ENCODE assay signal across 11 cellular contexts in genomic region chr10:35368485-35369048, GRCh38. TPM values are rescaled to one million over a fixed set of nuclear protein-coding genes. Genes with fewer than 3 reads are reported as not detected.
DNase-seq lines count a peak whose midpoint lies in the region; ATAC-seq lines count a peak whose summit lies in the region.
"Had no signal": no experiment of that assay in that cellular context is flagged by ENCODE, and none has a peak within 500 bp of the region (broad histone marks: within the 10 kb centered on the region; RNA-seq: fewer than 3 reads in every experiment).

No MANE protein-coding gene starts in this region.

- no peak overlapping the region for H3K27ac ChIP-seq in mesenchymal stem cell (ENCODE audit: low read length, poor library complexity, severe bottlenecking)
- H3K27ac ChIP-seq: brain microvascular endothelial cell had no signal

- no peak overlapping the region for H3K4me3 ChIP-seq in Jurkat, Clone E6-1 (ENCODE audit: low read length)
- no peak overlapping the region for H3K4me3 ChIP-seq in mesenchymal stem cell (ENCODE audit: insufficient read depth in 1 of 2, low read depth in 1 of 2, low read length in 2 of 2)
- H3K4me3 ChIP-seq: neural progenitor cell had no signal

- H3K23ac ChIP-seq in mesenchymal stem cell (ENCODE audit: low read length in 2 of 2) = no peak overlapping the region

- no peak overlapping the region for H3K9ac ChIP-seq in mesenchymal stem cell (ENCODE audit: low read length)
- H3K9ac ChIP-seq: neural progenitor cell had no signal

- H3K9me3 Mint-ChIP-seq in activated naive CD8-positive, alpha-beta T cell treated with anti-CD3 and anti-CD28 coated beads, Interleukin-2, amount 50 U/mL, for 24 hours = no peaks in the 10 kb centered on the region
- no peaks in the 10 kb centered on the region for H3K9me3 Mint-ChIP-seq in stimulated activated naive CD8-positive, alpha-beta T cell treated with anti-CD3 and anti-CD28 coated beads, Interleukin-15, amount 100 ng/mL, for 72 hours
- no peaks in the 10 kb centered on the region for H3K9me3 Mint-ChIP-seq in T-helper 2 cell treated with Interferon-gamma antibody and Interleukin-4, amounts not matched to agents 5 μg/mL and 100 μg/mL, for 36 hours

- no peak overlapping the region for H2BK5ac ChIP-seq in mesenchymal stem cell (ENCODE audit: low read depth, low read length, poor library complexity, severe bottlenecking)

- peak overlapping the region in 1 of 2 experiments; percentile 83 for H3K14ac ChIP-seq in mesenchymal stem cell (ENCODE audit: low read length in 2 of 2)

- peaks cover 12% of the 10 kb centered on the region for H3K79me1 ChIP-seq in mesenchymal stem cell (replicated peaks; ENCODE audit: low read length, poor library complexity, severe bottlenecking)

- H3K9me3 ChIP-seq in mesenchymal stem cell (ENCODE audit: control insufficient read depth, low read length) = no peaks in the 10 kb centered on the region

- peak overlapping the region in 1 of 2 experiments; percentile 55 for H3K4ac ChIP-seq in mesenchymal stem cell (ENCODE audit: low read depth in 1 of 2, low read length in 2 of 2)

- no peak overlapping the region for H2AFZ ChIP-seq in mesenchymal stem cell (ENCODE audit: low read depth, low read length)
- H2AFZ ChIP-seq: neural progenitor cell had no signal

- no peaks in the 10 kb centered on the region for H3K36me3 ChIP-seq in mesenchymal stem cell (ENCODE audit: control insufficient read depth in 1 of 2, insufficient read depth in 2 of 2, low read depth in 1 of 2, low read length in 2 of 2)
- H3K36me3 ChIP-seq: brain microvascular endothelial cell, neural progenitor cell had no signal

- H2BK15ac ChIP-seq in mesenchymal stem cell (ENCODE audit: low read depth, poor library complexity, severe bottlenecking) = no peak overlapping the region

- no peaks in the 10 kb centered on the region for H3K36me3 Mint-ChIP-seq in activated naive CD8-positive, alpha-beta T cell treated with anti-CD3 and anti-CD28 coated beads, Interleukin-2, amount 50 U/mL, for 24 hours (ENCODE audit: low read depth)
- H3K36me3 Mint-ChIP-seq in T-helper 2 cell treated with Interferon-gamma antibody and Interleukin-4, amounts not matched to agents 5 μg/mL and 100 μg/mL, for 36 hours (ENCODE audit: low read depth) = no peaks in the 10 kb centered on the region

- H4K91ac ChIP-seq in mesenchymal stem cell (ENCODE audit: low read length) = no peak overlapping the region

- H2AK5ac ChIP-seq in mesenchymal stem cell (ENCODE audit: low read length, severe bottlenecking) = no peak overlapping the region

- H3K18ac ChIP-seq in mesenchymal stem cell (ENCODE audit: low read depth in 1 of 2, low read length in 2 of 2) = peak overlapping the region; percentile 50 to 78

- H3K4me1 ChIP-seq in mesenchymal stem cell (ENCODE audit: control insufficient read depth, insufficient read depth, low read depth, low read length) = peaks cover 9% of the 10 kb centered on the region

- H3K4me3 Mint-ChIP-seq in activated naive CD8-positive, alpha-beta T cell treated with anti-CD3 and anti-CD28 coated beads, Interleukin-2, amount 50 U/mL, for 24 hours = no peak overlapping the region
- H3K4me3 Mint-ChIP-seq in stimulated activated naive CD8-positive, alpha-beta T cell treated with anti-CD3 and anti-CD28 coated beads, Interleukin-15, amount 100 ng/mL, for 72 hours = peak overlapping the region in 1 of 2 donors; percentile 52
- no peak overlapping the region for H3K4me3 Mint-ChIP-seq in T-helper 2 cell treated with Interferon-gamma antibody and Interleukin-4, amounts not matched to agents 5 μg/mL and 100 μg/mL, for 36 hours
- H3K4me3 Mint-ChIP-seq: neural progenitor cell had no signal

- no peaks in the 10 kb centered on the region for H3K27me3 ChIP-seq in mesenchymal stem cell (ENCODE audit: control insufficient read depth in 1 of 2, insufficient read depth in 1 of 2, low read length in 2 of 2)
- H3K27me3 ChIP-seq: brain microvascular endothelial cell, neural progenitor cell had no signal

- 83% methylated on average over 11 of the region's 11 CpGs for WGBS in mesenchymal stem cell

- H3K27me3 Mint-ChIP-seq in activated naive CD8-positive, alpha-beta T cell treated with anti-CD3 and anti-CD28 coated beads, Interleukin-2, amount 50 U/mL, for 24 hours = no peaks in the 10 kb centered on the region
- no peaks in the 10 kb centered on the region for H3K27me3 Mint-ChIP-seq in stimulated activated naive CD8-positive, alpha-beta T cell treated with anti-CD3 and anti-CD28 coated beads, Interleukin-15, amount 100 ng/mL, for 72 hours
- no peaks in the 10 kb centered on the region for H3K27me3 Mint-ChIP-seq in T-helper 2 cell treated with Interferon-gamma antibody and Interleukin-4, amounts not matched to agents 5 μg/mL and 100 μg/mL, for 36 hours (ENCODE audit: low read depth)

- H2BK12ac ChIP-seq in mesenchymal stem cell (ENCODE audit: low read length in 2 of 2) = peak overlapping the region in 1 of 2 experiments; percentile 37

- ATAC-seq in activated naive CD8-positive, alpha-beta T cell treated with anti-CD3 and anti-CD28 coated beads, Interleukin-2, amount 50 U/mL, for 24 hours = peak; percentile 43
- peak; percentile 40 for ATAC-seq in stimulated activated naive CD8-positive, alpha-beta T cell treated with anti-CD3 and anti-CD28 coated beads, Interleukin-15, amount 100 ng/mL, for 72 hours
- no peak for ATAC-seq in GM18519 (IDR thresholded peaks at IDR 0.05; ENCODE audit: low FRiP score, unreplicated experiment)

- H2BK120ac ChIP-seq in mesenchymal stem cell (ENCODE audit: low read depth, low read length) = peak overlapping the region; percentile 44

- DNase-seq in Jurkat, Clone E6-1 (ENCODE audit: low read depth, low spot score) = peak; percentile 40
- DNase-seq in activated naive CD8-positive, alpha-beta T cell treated with anti-CD3 and anti-CD28 coated beads, Interleukin-2, amount 50 U/mL, for 24 hours = no peak
- DNase-seq in mesenchymal stem cell (no peak), RKO (ENCODE audit: low spot score) (no peak)
- DNase-seq in stimulated activated naive CD8-positive, alpha-beta T cell treated with anti-CD3 and anti-CD28 coated beads, Interleukin-15, amount 100 ng/mL, for 72 hours = no peak
- no peak for DNase-seq in T-helper 2 cell treated with Interferon-gamma antibody and Interleukin-4, amounts not matched to agents 5 μg/mL and 100 μg/mL, for 36 hours (ENCODE audit: low spot score)
- no peak for DNase-seq in activated naive CD4-positive, alpha-beta T cell (lab: John Stamatoyannopoulos, UW)
- DNase-seq: brain microvascular endothelial cell; stimulated activated CD4-positive, alpha-beta T cell treated with anti-CD3 and anti-CD28 coated beads, Interleukin-2, amount 100 ng/mL, for 24 hours had no signal

- no peak overlapping the region for H3K27ac Mint-ChIP-seq in activated naive CD8-positive, alpha-beta T cell treated with anti-CD3 and anti-CD28 coated beads, Interleukin-2, amount 50 U/mL, for 24 hours
- peak overlapping the region; percentile 8 to 75 for H3K27ac Mint-ChIP-seq in stimulated activated naive CD8-positive, alpha-beta T cell treated with anti-CD3 and anti-CD28 coated beads, Interleukin-15, amount 100 ng/mL, for 72 hours
- H3K27ac Mint-ChIP-seq in T-helper 2 cell treated with Interferon-gamma antibody and Interleukin-4, amounts not matched to agents 5 μg/mL and 100 μg/mL, for 36 hours = no peak overlapping the region
- H3K27ac Mint-ChIP-seq: neural progenitor cell had no signal

- peak overlapping the region; percentile 81 for H4K8ac ChIP-seq in mesenchymal stem cell (ENCODE audit: low read length)

- no peak overlapping the region for H3K4me2 ChIP-seq in mesenchymal stem cell (ENCODE audit: low read length, poor library complexity, severe bottlenecking)
- H3K4me2 ChIP-seq: neural progenitor cell had no signal

- peaks cover 73% of the 10 kb centered on the region for H3K4me1 Mint-ChIP-seq in activated naive CD8-positive, alpha-beta T cell treated with anti-CD3 and anti-CD28 coated beads, Interleukin-2, amount 50 U/mL, for 24 hours
- H3K4me1 Mint-ChIP-seq in stimulated activated naive CD8-positive, alpha-beta T cell treated with anti-CD3 and anti-CD28 coated beads, Interleukin-15, amount 100 ng/mL, for 72 hours = peaks cover 48% of the 10 kb centered on the region
- peaks cover 28% of the 10 kb centered on the region for H3K4me1 Mint-ChIP-seq in T-helper 2 cell treated with Interferon-gamma antibody and Interleukin-4, amounts not matched to agents 5 μg/mL and 100 μg/mL, for 36 hours (ENCODE audit: low read depth)

RNA-seq across cellular contexts. Expression of gene CCNY, which starts 32.3 kb away (rescaled TPM):
- polyA plus RNA-seq in Jurkat, Clone E6-1 (2012; ENCODE audit: insufficient read depth, insufficient read length) = 43.3 TPM
- polyA plus RNA-seq in mesenchymal stem cell (2013, experiment 1 of 2) = 45.3 TPM
- 48.1 TPM for polyA plus RNA-seq in mesenchymal stem cell (2013, experiment 2 of 2)

Comparison
In these comparisons a context has a peak if more than half of its experiments do, and no peak if none do; other contexts are left out.
1. H3K27ac Mint-ChIP-seq: peak in stimulated activated naive CD8-positive, alpha-beta T cell treated with anti-CD3 and anti-CD28 coated beads, Interleukin-15, amount 100 ng/mL, for 72 hours (2 of 2); none in activated naive CD8-positive, alpha-beta T cell treated with anti-CD3 and anti-CD28 coated beads, Interleukin-2, amount 50 U/mL, for 24 hours (single experiment) and T-helper 2 cell treated with Interferon-gamma antibody and Interleukin-4, amounts not matched to agents 5 μg/mL and 100 μg/mL, for 36 hours (single experiment).